ENCODE assay signal across 1 cellular context in the genomic region with DNA sequence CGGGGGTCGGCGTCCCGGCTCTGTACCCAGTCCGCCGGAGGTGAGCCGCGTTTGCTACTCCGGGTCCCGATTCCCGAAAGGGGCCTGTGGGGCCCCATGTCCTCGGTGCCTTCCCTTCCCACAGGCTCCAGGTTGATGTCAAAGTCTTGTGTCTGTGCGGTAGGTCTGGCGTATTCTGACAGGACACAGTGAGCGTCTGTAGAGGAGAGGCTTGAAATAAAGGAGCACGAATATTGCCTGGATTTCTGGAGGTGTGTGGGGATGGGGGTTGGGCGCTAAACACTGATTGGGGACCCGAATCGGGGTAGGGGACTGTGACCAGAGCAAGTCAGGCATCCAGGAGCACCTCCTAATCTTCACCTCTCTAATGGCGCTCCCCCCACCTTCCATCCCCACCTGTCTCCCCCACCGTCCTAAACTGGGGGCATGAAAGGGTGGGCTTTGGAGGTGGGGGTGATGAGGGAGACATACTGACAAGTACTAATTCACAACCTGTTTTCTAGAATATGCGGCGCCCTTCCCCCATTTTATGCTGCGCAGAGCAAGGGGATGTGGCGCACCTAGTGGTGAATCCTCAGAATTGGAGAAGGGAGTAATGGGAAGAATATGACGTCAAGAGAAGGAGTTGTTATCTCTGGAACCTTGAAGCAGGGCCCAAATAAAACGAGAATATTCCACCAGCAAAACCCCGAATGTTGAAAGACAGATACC.
A peak's percentile ranks its signal among the peaks of the same experiment; 100 is the strongest.
TF ChIP-seq lines count a peak whose summit lies in the region.

No MANE protein-coding gene starts in this region.

TF ChIP-seq in H1, 55 proteins besides CTCF, POLR2A, EP300 and RAD21:
- TF ChIP-seq, protein P1, sequence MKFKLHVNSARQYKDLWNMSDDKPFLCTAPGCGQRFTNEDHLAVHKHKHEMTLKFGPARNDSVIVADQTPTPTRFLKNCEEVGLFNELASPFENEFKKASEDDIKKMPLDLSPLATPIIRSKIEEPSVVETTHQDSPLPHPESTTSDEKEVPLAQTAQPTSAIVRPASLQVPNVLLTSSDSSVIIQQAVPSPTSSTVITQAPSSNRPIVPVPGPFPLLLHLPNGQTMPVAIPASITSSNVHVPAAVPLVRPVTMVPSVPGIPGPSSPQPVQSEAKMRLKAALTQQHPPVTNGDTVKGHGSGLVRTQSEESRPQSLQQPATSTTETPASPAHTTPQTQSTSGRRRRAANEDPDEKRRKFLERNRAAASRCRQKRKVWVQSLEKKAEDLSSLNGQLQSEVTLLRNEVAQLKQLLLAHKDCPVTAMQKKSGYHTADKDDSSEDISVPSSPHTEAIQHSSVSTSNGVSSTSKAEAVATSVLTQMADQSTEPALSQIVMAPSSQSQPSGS (IDR thresholded peaks at IDR 0.05; ENCODE audit: low read length): no peak; the same call in 1 of the 2 replicates
- TF ChIP-seq SP1 (IDR thresholded peaks at IDR 0.05; ENCODE audit: low read depth, low read length): 0 out of 2 replicates have a peak, but pooled peaks have one; percentile 20
- no peak for TF ChIP-seq SIRT6 (IDR thresholded peaks at IDR 0.05; ENCODE audit: low read length)
- no peak for TF ChIP-seq SIX5 (IDR thresholded peaks at IDR 0.05; ENCODE audit: low read depth, low read length)
- no peak for TF ChIP-seq GABPA (IDR thresholded peaks at IDR 0.05; ENCODE audit: borderline replicate concordance, insufficient read depth, low read length)
- TF ChIP-seq TEAD4 (IDR thresholded peaks at IDR 0.05; ENCODE audit: low read depth, low read length): no peak
- no peak for TF ChIP-seq BCL11A (IDR thresholded peaks at IDR 0.05; ENCODE audit: low read depth in 2 of 2, low read length in 2 of 2)
- TF ChIP-seq CREB1 (IDR thresholded peaks at IDR 0.05): peak; percentile 41; the same call in 1 of the 2 replicates
- no peak for TF ChIP-seq JUN (IDR thresholded peaks at IDR 0.05; ENCODE audit: low read depth, low read length)
